21 cellular contexts compared by ENCODE assay signal in the genomic region with DNA sequence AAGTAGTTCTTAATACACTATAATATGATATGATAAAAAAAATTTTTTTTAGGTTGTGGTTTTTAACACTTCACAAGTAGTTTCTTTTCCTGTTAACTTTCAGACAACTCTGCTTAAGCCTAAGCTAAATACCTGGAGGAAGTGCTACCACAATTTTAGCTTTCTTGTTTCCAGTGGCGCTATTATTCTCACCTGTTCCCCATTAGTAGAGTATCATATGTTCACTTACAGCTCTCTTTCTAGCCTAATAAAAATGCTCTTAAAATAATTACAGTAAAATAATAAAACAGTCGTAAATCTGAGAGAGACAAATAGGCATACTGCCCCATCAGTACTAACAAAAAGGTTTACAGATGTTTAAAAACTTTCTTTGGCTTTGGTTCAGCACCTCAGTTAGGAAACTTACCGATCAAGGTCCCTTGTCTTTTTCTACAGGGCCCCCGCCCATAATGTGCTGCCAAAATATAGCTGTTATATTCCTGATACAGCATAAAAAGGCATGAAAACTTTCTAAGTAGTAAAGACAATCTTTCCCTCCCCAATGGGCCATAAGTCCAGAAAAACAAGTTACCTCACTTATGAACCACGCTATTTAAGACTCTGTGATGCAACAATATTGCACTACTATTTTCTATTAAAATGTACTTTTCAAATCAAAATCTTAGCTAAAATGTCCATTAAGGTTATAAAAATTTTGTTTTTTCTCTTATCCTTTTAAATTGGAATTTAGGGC. TPM values are rescaled to one million over a fixed set of nuclear protein-coding genes. Genes with fewer than 3 reads are reported as not detected.
DNase-seq lines count a peak whose midpoint lies in the region; TF ChIP-seq lines count a peak whose summit lies in the region.
"Had no signal": no experiment of that assay in that cellular context is flagged by ENCODE, and none has a peak within 500 bp of the region (broad histone marks: within the 10 kb centered on the region; RNA-seq: fewer than 3 reads in every experiment).

No MANE protein-coding gene starts in this region.

- peaks cover 35% of the 10 kb centered on the region for H3K4me1 Mint-ChIP-seq in activated naive CD8-positive, alpha-beta T cell treated with anti-CD3 and anti-CD28 coated beads for 36 hours
- H3K4me1 Mint-ChIP-seq in Calu3 (ENCODE audit: low read depth, unreplicated experiment) = no peaks in the 10 kb centered on the region
- H3K4me1 Mint-ChIP-seq: nephron progenitor cell had no signal

- H3K27ac Mint-ChIP-seq in activated naive CD8-positive, alpha-beta T cell treated with anti-CD3 and anti-CD28 coated beads for 36 hours = peak overlapping the region; percentile 20
- H3K27ac Mint-ChIP-seq in Calu3 (ENCODE audit: unreplicated experiment) = no peak overlapping the region
- H3K27ac Mint-ChIP-seq: activated CD4-positive, alpha-beta memory T cell treated with anti-CD3 and anti-CD28 coated beads for 36 hours; nephron progenitor cell had no signal

- CTCF ChIA-PET in Calu3 (lab: Charles Lee) = no interaction called here

- no peaks in the 10 kb centered on the region for H3K27me3 Mint-ChIP-seq in activated naive CD8-positive, alpha-beta T cell treated with anti-CD3 and anti-CD28 coated beads for 36 hours
- H3K27me3 Mint-ChIP-seq in Calu3 (ENCODE audit: unreplicated experiment) = peaks cover 15% of the 10 kb centered on the region
- H3K27me3 Mint-ChIP-seq: activated CD4-positive, alpha-beta memory T cell treated with anti-CD3 and anti-CD28 coated beads for 36 hours had no signal

- no peak overlapping the region for H3K4me3 Mint-ChIP-seq in activated naive CD8-positive, alpha-beta T cell treated with anti-CD3 and anti-CD28 coated beads for 36 hours
- no peak overlapping the region for H3K4me3 Mint-ChIP-seq in Calu3 (ENCODE audit: low read depth, unreplicated experiment)
- H3K4me3 Mint-ChIP-seq: activated CD4-positive, alpha-beta memory T cell treated with anti-CD3 and anti-CD28 coated beads for 36 hours; nephron progenitor cell had no signal

- H3K4me3 ChIP-seq in LNCaP clone FGC (ENCODE audit: low read depth, low read length) (no peak overlapping the region), prostate gland (no peak overlapping the region)
- H3K4me3 ChIP-seq: thoracic aorta had no signal

- H3K36me3 ChIP-seq in prostate gland = no peaks in the 10 kb centered on the region
- H3K36me3 ChIP-seq: thoracic aorta, WERI-Rb-1 had no signal

- intact Hi-C loops in prostate gland (cut with DNase I) = no loop called here
- intact Hi-C loops in Calu3 (cut with micrococcal nuclease; ENCODE audit: unreplicated experiment) = no loop called here

- no peaks in the 10 kb centered on the region for H3K9me3 ChIP-seq in prostate gland
- H3K9me3 ChIP-seq: thoracic aorta had no signal

- no TSS peak for BruUV-seq in Calu3 (replicated peaks; lab: Mats Ljungman, UMichigan)

- H3K9me3 Mint-ChIP-seq in activated naive CD8-positive, alpha-beta T cell treated with anti-CD3 and anti-CD28 coated beads for 36 hours = no peaks in the 10 kb centered on the region
- no peaks in the 10 kb centered on the region for H3K9me3 Mint-ChIP-seq in Calu3 (ENCODE audit: low read depth, unreplicated experiment)
- H3K9me3 Mint-ChIP-seq: activated CD4-positive, alpha-beta memory T cell treated with anti-CD3 and anti-CD28 coated beads for 36 hours; nephron progenitor cell had no signal

- TF ChIP-seq POLR2A in prostate gland (IDR thresholded peaks at IDR 0.05) = no peak

- TF ChIP-seq CTCF in LNCaP clone FGC (IDR thresholded peaks at IDR 0.05; ENCODE audit: control insufficient read depth, extremely low read depth, insufficient read depth) = no peak
- no peak for TF ChIP-seq CTCF in prostate gland (IDR thresholded peaks at IDR 0.05)
- no peak for TF ChIP-seq CTCF in Calu3 (IDR thresholded peaks at IDR 0.05; ENCODE audit: unreplicated experiment)

- 16% methylated on average over 5 of the region's 5 CpGs for WGBS in prostate gland

- H3K27me3 ChIP-seq in prostate gland (replicated peaks; ENCODE audit: insufficient read depth) = no peaks in the 10 kb centered on the region

- H3K36me3 Mint-ChIP-seq in activated naive CD8-positive, alpha-beta T cell treated with anti-CD3 and anti-CD28 coated beads for 36 hours = peaks cover 2% of the 10 kb centered on the region
- H3K36me3 Mint-ChIP-seq in Calu3 (ENCODE audit: insufficient read depth, unreplicated experiment) = no peaks in the 10 kb centered on the region
- H3K36me3 Mint-ChIP-seq: activated CD4-positive, alpha-beta memory T cell treated with anti-CD3 and anti-CD28 coated beads for 36 hours had no signal

- H3K4me1 ChIP-seq in prostate gland (replicated peaks) = peaks cover 5% of the 10 kb centered on the region

- peak overlapping the region; percentile 70 to 72 for H3K27ac ChIP-seq in prostate gland
- H3K27ac ChIP-seq: 22Rv1, thoracic aorta, WERI-Rb-1 had no signal

- peak; percentile 64 for DNase-seq in NCI-H2107 treated with DMSO at 0.1 percent for 48 hours (lab: John Stamatoyannopoulos, UW; ENCODE audit: unreplicated experiment)
- no peak for DNase-seq in NCI-H2107 (lab: John Stamatoyannopoulos, UW)
- peak; percentile 69 for DNase-seq in LNCaP clone FGC (ENCODE audit: low read depth)
- DNase-seq in activated naive CD8-positive, alpha-beta T cell treated with anti-CD3 and anti-CD28 coated beads for 36 hours = no peak
- DNase-seq in prostate gland (ENCODE audit: low spot score) = no peak
- no peak for DNase-seq in UCSD-AML1 (lab: John Stamatoyannopoulos, UW; ENCODE audit: unreplicated experiment)
- DNase-seq in Calu3 = no peak
- DNase-seq in AG08395 (ENCODE audit: low spot score) = no peak
- DNase-seq: activated CD4-positive, alpha-beta memory T cell treated with anti-CD3 and anti-CD28 coated beads for 36 hours; amniotic stem cell; caudate nucleus; DMS53; effector CD8-positive, alpha-beta T cell; NCI-H187; nephron progenitor cell; posterior cingulate gyrus; SIG-M5; stimulated activated CD8-positive, alpha-beta memory T cell treated with anti-CD3 and anti-CD28 coated beads, Interleukin-4, amount 100 ng/mL, for 48 hours; WERI-Rb-1 had no signal

RNA-seq across cellular contexts. Expression of a gene that starts 57.9 kb away (rescaled TPM):
- 1 to 10 TPM; 8.7 to 8.9 TPM for total RNA-seq in activated naive CD8-positive, alpha-beta T cell treated with anti-CD3 and anti-CD28 coated beads for 36 hours
- total RNA-seq in prostate gland = 100 to 1,000 TPM in 1 of 2 donors, 10 to 100 TPM in 1; 92.2 to 140 TPM
- 3.9 and 5.9 TPM in 2 replicates for total RNA-seq in Calu3 (2022)

RNA-seq across cellular contexts. Expression of a gene that starts 58.6 kb away (rescaled TPM):
- 10 to 100 TPM; 22.4 to 25.1 TPM for total RNA-seq in activated naive CD8-positive, alpha-beta T cell treated with anti-CD3 and anti-CD28 coated beads for 36 hours
- total RNA-seq in prostate gland (10 to 100 TPM in 1 of 2 donors, 1 to 10 TPM in 1; 9.9 to 11.8 TPM), Calu3 (2022) (10.1 and 13.2 TPM in 2 replicates)

Comparison
In these comparisons a context has a peak if more than half of its experiments do, and no peak if none do; other contexts are left out.
1. DNase-seq: peak in NCI-H2107 treated with DMSO at 0.1 percent for 48 hours (single experiment) and LNCaP clone FGC (single experiment); none in NCI-H2107 (single experiment), activated naive CD8-positive, alpha-beta T cell treated with anti-CD3 and anti-CD28 coated beads for 36 hours (single experiment), prostate gland (single experiment), UCSD-AML1 (single experiment), Calu3 (single experiment) and AG08395 (single experiment).
2. RNA of a gene that starts 57.9 kb away (total RNA-seq): 92.2 to 140 TPM in prostate gland; 8.7 to 8.9 TPM in activated naive CD8-positive, alpha-beta T cell treated with anti-CD3 and anti-CD28 coated beads for 36 hours and 3.9 to 5.9 TPM in Calu3; every median in the first group is over 4 times any median in the second.